10 cellular contexts compared by ENCODE assay signal in genomic region chr22:40310081-40310770, GRCh38. TPM values are rescaled to one million over a fixed set of nuclear protein-coding genes. Genes with fewer than 3 reads are reported as not detected.
DNase-seq lines count a peak whose midpoint lies in the region; ATAC-seq, FAIRE-seq and TF ChIP-seq lines count a peak whose summit lies in the region.
"Had no signal": no experiment of that assay in that cellular context is flagged by ENCODE, and none has a peak within 500 bp of the region (broad histone marks: within the 10 kb centered on the region; RNA-seq: fewer than 3 reads in every experiment).

No MANE protein-coding gene starts in this region.

- peak overlapping the region; percentile 30 to 41 for H3K27ac ChIP-seq in esophagus (ENCODE audit: low read depth in 2 of 2, low read length in 1 of 2)

- H3K36me3 ChIP-seq in MG63 (peaks cover 25% of the 10 kb centered on the region), esophagus (ENCODE audit: control insufficient read depth in 2 of 2, insufficient read depth in 2 of 2, low read length in 1 of 2) (peaks cover 9 to 15% of the 10 kb centered on the region in 2 donors)

- DNase-seq in AG10803 (ENCODE audit: low read depth): peak; percentile 93
- peak; percentile 79 for DNase-seq in MG63
- DNase-seq in non-pigmented ciliary epithelial cell (ENCODE audit: low read depth): peak; percentile 67
- DNase-seq in UCSD-AML1 (lab: John Stamatoyannopoulos, UW; ENCODE audit: unreplicated experiment): no peak
- DNase-seq in H54 (ENCODE audit: insufficient read length, low spot score): no peak
- DNase-seq in NCI-H2196 (lab: John Stamatoyannopoulos, UW; ENCODE audit: unreplicated experiment): no peak
- DNase-seq: activated T-cell treated with anti-CD3 and anti-CD28 coated beads, Interleukin-2, amount 50 U/mL, for 48 hours; stimulated activated naive CD4-positive, alpha-beta T cell had no signal

- no peak for TF ChIP-seq POLR2A in H54 (IDR thresholded peaks at IDR 0.05; ENCODE audit: low read depth, low read length)

- H3K4me1 ChIP-seq in esophagus (ENCODE audit: control insufficient read depth in 2 of 2, insufficient read depth in 2 of 2, low read length in 1 of 2): no peaks in the 10 kb centered on the region

- H3K9me3 ChIP-seq in MG63 (no peaks in the 10 kb centered on the region), esophagus (ENCODE audit: control insufficient read depth in 2 of 2, insufficient read depth in 1 of 2, low read depth in 1 of 2, low read length in 1 of 2) (no peaks in the 10 kb centered on the region)

- H3K4me3 ChIP-seq in AG10803 (ENCODE audit: low read length): peak overlapping the region; percentile 33
- H3K4me3 ChIP-seq in MG63: 0 out of 2 replicates have a peak overlapping the region, but pooled peaks have one; percentile 1
- no peak overlapping the region for H3K4me3 ChIP-seq in esophagus (ENCODE audit: low read depth in 1 of 2, low read length in 2 of 2)

- ATAC-seq in HG03460 (IDR thresholded peaks at IDR 0.05; ENCODE audit: unreplicated experiment): no peak

- WGBS in esophagus, 2 donors: 59 to 74% methylated on average over 9 of the region's 9 CpGs

- H3K27me3 ChIP-seq in MG63 (no peaks in the 10 kb centered on the region), esophagus (ENCODE audit: control insufficient read depth in 1 of 2, insufficient read depth in 2 of 2, low read length in 2 of 2) (no peaks in the 10 kb centered on the region)

- TF ChIP-seq CTCF in AG10803 (conservative IDR thresholded peaks at IDR 0.05; ENCODE audit: low read length): no peak

- FAIRE-seq in H54 (lab: Jason Lieb, UNC): no peak

RNA-seq across cellular contexts. Expression of gene ADSL, which starts 36.1 kb away (rescaled TPM):
- total RNA-seq in MG63 (2014; rRNA removed; shearing (Covaris generic); ENCODE audit: low replicate concordance): 220 and 262 TPM in 2 replicates
- polyA plus RNA-seq in esophagus: 10 to 100 TPM; 22.0 to 33.3 TPM

Comparison
In these comparisons a context has a peak if more than half of its experiments do, and no peak if none do; other contexts are left out.
1. DNase-seq: peak in AG10803 (single experiment), MG63 (single experiment) and non-pigmented ciliary epithelial cell (single experiment); none in UCSD-AML1 (single experiment), H54 (single experiment) and NCI-H2196 (single experiment).
2. H3K4me3 ChIP-seq: peak in AG10803 (single experiment) and MG63 (single experiment); none in esophagus (0 of 2).